ENCODE assay signal across 15 cellular contexts in the genomic region with DNA sequence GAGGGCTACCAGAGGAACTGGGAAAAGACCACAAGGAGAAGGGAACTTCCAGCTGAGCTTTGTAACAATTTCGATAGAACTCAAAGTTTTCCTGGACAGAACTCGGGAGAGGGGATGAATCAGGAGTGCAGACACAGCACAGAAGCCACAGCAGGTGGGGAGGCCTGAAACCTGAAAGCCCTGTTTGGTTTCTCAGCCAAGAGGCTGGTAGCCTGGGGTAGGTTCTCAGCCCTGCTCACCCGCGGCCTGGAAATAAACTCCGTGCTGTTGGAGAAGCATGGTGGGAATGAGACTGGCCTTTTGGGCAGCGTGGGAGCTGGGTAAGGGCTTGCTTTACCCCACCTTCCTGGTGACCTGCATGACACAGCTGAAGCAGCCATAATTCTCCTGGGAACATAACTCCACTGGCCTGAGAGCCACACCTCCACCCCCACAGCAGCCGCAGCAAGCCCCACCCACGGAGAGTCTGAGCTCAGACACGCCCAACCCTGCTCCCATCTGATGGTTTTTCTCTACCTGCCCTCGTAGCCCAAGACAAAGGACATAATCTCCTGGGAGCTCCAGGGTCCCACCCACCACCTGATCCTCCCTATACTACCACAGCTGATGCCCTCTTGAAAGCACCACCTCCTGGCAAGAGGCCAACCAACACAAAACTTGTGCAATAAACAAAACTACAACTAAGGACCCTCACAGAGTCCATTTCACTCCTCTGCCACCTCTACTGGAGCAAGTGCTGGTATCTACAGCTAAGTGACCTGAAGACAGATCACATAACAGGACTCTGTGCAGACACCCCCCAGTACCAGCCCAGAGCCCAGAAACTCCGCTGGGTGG. TPM values are rescaled to one million over a fixed set of nuclear protein-coding genes. Genes with fewer than 3 reads are reported as not detected.
DNase-seq lines count a peak whose midpoint lies in the region; ATAC-seq and TF ChIP-seq lines count a peak whose summit lies in the region.
"Had no signal": no experiment of that assay in that cellular context is flagged by ENCODE, and none has a peak within 500 bp of the region (broad histone marks: within the 10 kb centered on the region; RNA-seq: fewer than 3 reads in every experiment).

No MANE protein-coding gene starts in this region.

- H3K56ac ChIP-seq in mesendoderm (ENCODE audit: low read length) = peak overlapping the region; percentile 71

- peaks cover 11% of the 10 kb centered on the region for H3K4me1 Mint-ChIP-seq in stimulated activated naive CD8-positive, alpha-beta T cell treated with anti-CD3 and anti-CD28 coated beads, Interleukin-15, amount 100 ng/mL, for 72 hours

- H3K9me3 ChIP-seq in SJCRH30 (replicated peaks) (no peaks in the 10 kb centered on the region), tibial nerve (no peaks in the 10 kb centered on the region)
- H3K9me3 ChIP-seq: stomach had no signal

- H3K4ac ChIP-seq in mesendoderm (ENCODE audit: low read depth, low read length) = no peak overlapping the region

- no peak overlapping the region for H3K4me3 ChIP-seq in SJCRH30
- H3K4me3 ChIP-seq in mesendoderm (ENCODE audit: low read length) = no peak overlapping the region
- no peak overlapping the region for H3K4me3 ChIP-seq in tibial nerve
- H3K4me3 ChIP-seq: stomach had no signal

- no peak for TF ChIP-seq EP300 in tibial nerve (IDR thresholded peaks at IDR 0.05)

- intact Hi-C loops in left cardiac atrium (cut with DNase I) = no loop called here

- DNase-seq in DMS153 treated with DMSO at 0.1 percent for 48 hours (lab: John Stamatoyannopoulos, UW; ENCODE audit: unreplicated experiment) (peak; percentile 19), SJCRH30 (peak; percentile 39 to 44), mesendoderm (peak; percentile 53), tibial nerve (ENCODE audit: low spot score in 2 of 2) (no peak), RPMI8226 (no peak), left cardiac atrium (no peak)
- no peak for DNase-seq in stimulated activated naive CD8-positive, alpha-beta T cell treated with anti-CD3 and anti-CD28 coated beads, Interleukin-15, amount 100 ng/mL, for 72 hours
- DNase-seq: activated CD4-positive, CD25-positive, alpha-beta regulatory T cell treated with anti-CD3 and anti-CD28 coated beads, Interleukin-2, amount 50 U/mL, for 72 hours; activated naive CD4-positive, alpha-beta T cell; C1 segment of cervical spinal cord; stimulated activated CD4-positive, alpha-beta T cell treated with anti-CD3 and anti-CD28 coated beads, Interleukin-12 subunit alpha, Interleukin-12 subunit beta, amount 100 ng/mL, for 4 hours; stomach had no signal

- no peak overlapping the region for H3K4me2 ChIP-seq in mesendoderm (ENCODE audit: low read length)

- H3K4me3 Mint-ChIP-seq in stimulated activated naive CD8-positive, alpha-beta T cell treated with anti-CD3 and anti-CD28 coated beads, Interleukin-15, amount 100 ng/mL, for 72 hours = no peak overlapping the region

- H3K79me2 ChIP-seq in mesendoderm (ENCODE audit: control insufficient read depth, insufficient read depth, low read length) = no peaks in the 10 kb centered on the region

- no peaks in the 10 kb centered on the region for H3K79me1 ChIP-seq in mesendoderm (ENCODE audit: low read length)

- no peak overlapping the region for H2BK120ac ChIP-seq in mesendoderm (ENCODE audit: low read depth, low read length)

- no peak overlapping the region for H3K27ac ChIP-seq in SJCRH30
- H3K27ac ChIP-seq in mesendoderm (ENCODE audit: low read depth, low read length) = no peak overlapping the region
- no peak overlapping the region for H3K27ac ChIP-seq in tibial nerve
- H3K27ac ChIP-seq: stomach had no signal

- H3K18ac ChIP-seq in mesendoderm (ENCODE audit: low read length) = no peak overlapping the region

- H3K23ac ChIP-seq in mesendoderm (ENCODE audit: low read length) = no peak overlapping the region

- no peak overlapping the region for H2BK5ac ChIP-seq in mesendoderm (ENCODE audit: low read length)

- H3K9me3 Mint-ChIP-seq in stimulated activated naive CD8-positive, alpha-beta T cell treated with anti-CD3 and anti-CD28 coated beads, Interleukin-15, amount 100 ng/mL, for 72 hours = no peaks in the 10 kb centered on the region

- H3K27ac Mint-ChIP-seq in stimulated activated naive CD8-positive, alpha-beta T cell treated with anti-CD3 and anti-CD28 coated beads, Interleukin-15, amount 100 ng/mL, for 72 hours = no peak overlapping the region

- no peaks in the 10 kb centered on the region for H3K36me3 ChIP-seq in SJCRH30
- no peaks in the 10 kb centered on the region for H3K36me3 ChIP-seq in mesendoderm (ENCODE audit: control insufficient read depth, insufficient read depth, low read length)
- H3K36me3 ChIP-seq in tibial nerve = no peaks in the 10 kb centered on the region
- H3K36me3 ChIP-seq: stomach had no signal

- no peak overlapping the region for H4K8ac ChIP-seq in mesendoderm (ENCODE audit: low read depth, low read length)

- no CpG with 5 or more reads among the region's 11 CpGs for WGBS in mesendoderm (ENCODE audit: extremely low coverage, insufficient coverage, low lambda C conversion rate)
- 79 to 89% methylated on average over 11 of the region's 11 CpGs for WGBS in tibial nerve, 2 donors

- no peak overlapping the region for H4K5ac ChIP-seq in mesendoderm (ENCODE audit: low read length)

- H3K9ac ChIP-seq in mesendoderm (ENCODE audit: low read length) = no peak overlapping the region

- H3K4me1 ChIP-seq in SJCRH30 (no peaks in the 10 kb centered on the region; the same call in 1 of the 2 replicates), mesendoderm (ENCODE audit: control insufficient read depth, low read depth, low read length) (peaks cover 2% of the 10 kb centered on the region), tibial nerve (no peaks in the 10 kb centered on the region)

- no peaks in the 10 kb centered on the region for H3K27me3 ChIP-seq in SJCRH30
- H3K27me3 ChIP-seq in mesendoderm (ENCODE audit: insufficient read depth, low read length, poor library complexity) = no peaks in the 10 kb centered on the region
- H3K27me3 ChIP-seq in tibial nerve = no peaks in the 10 kb centered on the region
- H3K27me3 ChIP-seq: stomach had no signal

- no peak overlapping the region for H2BK15ac ChIP-seq in mesendoderm (replicated peaks; ENCODE audit: low read depth)

- H2AK5ac ChIP-seq in mesendoderm (ENCODE audit: low read length) = no peak overlapping the region

- ATAC-seq in HG03565 (IDR thresholded peaks at IDR 0.05; ENCODE audit: unreplicated experiment) = peak; percentile 49
- no peak for ATAC-seq in stimulated activated naive CD8-positive, alpha-beta T cell treated with anti-CD3 and anti-CD28 coated beads, Interleukin-15, amount 100 ng/mL, for 72 hours
- ATAC-seq in left cardiac atrium = no peak

- no peak for TF ChIP-seq CTCF in tibial nerve (IDR thresholded peaks at IDR 0.05)

- no peaks in the 10 kb centered on the region for H3K27me3 Mint-ChIP-seq in stimulated activated naive CD8-positive, alpha-beta T cell treated with anti-CD3 and anti-CD28 coated beads, Interleukin-15, amount 100 ng/mL, for 72 hours

- no peak for TF ChIP-seq POLR2A in tibial nerve (IDR thresholded peaks at IDR 0.05)

RNA-seq across cellular contexts. Expression of a gene that starts 52.5 kb away (rescaled TPM):
- total RNA-seq in SJCRH30 (2014; rRNA removed; shearing (Covaris generic)) = not detected in 2 replicates
- polyA plus RNA-seq in mesendoderm (2013, experiment 1 of 2) = 0.03 TPM
- polyA plus RNA-seq in mesendoderm (2013, experiment 2 of 2) = 0.03 TPM
- total RNA-seq in tibial nerve = under 1 TPM; 0.21 to 0.98 (median 0.37) TPM
- total RNA-seq in left cardiac atrium = not detected
- total RNA-seq: glomerular endothelial cell, mucosa of gallbladder, stomach had no signal
- polyA plus RNA-seq: stomach had no signal

Comparison
In these comparisons a context has a peak if more than half of its experiments do, and no peak if none do; other contexts are left out.
1. DNase-seq: peak in DMS153 treated with DMSO at 0.1 percent for 48 hours (single experiment), SJCRH30 (2 of 2) and mesendoderm (single experiment); none in tibial nerve (0 of 2), RPMI8226 (single experiment), stimulated activated naive CD8-positive, alpha-beta T cell treated with anti-CD3 and anti-CD28 coated beads, Interleukin-15, amount 100 ng/mL, for 72 hours (0 of 2) and left cardiac atrium (single experiment).